In the genomic region with DNA sequence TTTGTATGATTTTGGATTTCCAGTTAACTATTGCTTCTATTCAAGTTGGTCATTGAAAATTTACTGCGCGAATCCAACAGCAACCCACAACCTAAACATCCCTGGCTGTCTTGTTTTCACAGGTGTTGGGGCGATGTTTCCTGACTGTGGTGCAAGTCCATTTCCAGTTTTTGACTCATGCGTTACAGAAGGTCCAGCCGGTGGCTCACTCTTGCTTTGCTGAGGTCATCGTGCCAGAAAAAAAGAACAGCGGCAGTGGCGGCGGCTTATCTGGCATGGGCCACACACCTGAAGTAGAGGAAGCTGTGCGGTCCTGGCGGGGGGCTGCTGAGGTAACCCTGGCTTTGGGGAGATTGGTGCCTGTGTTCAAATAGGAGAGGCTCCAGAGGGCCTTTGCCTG, we compare ENCODE assay signal across 1 cellular context.
TF ChIP-seq lines count a peak whose summit lies in the region.

No MANE protein-coding gene starts in this region.

TF ChIP-seq in K562, 482 proteins besides CTCF, POLR2A, EP300 and RAD21 (continued from another document):
- TF ChIP-seq, protein P1, sequence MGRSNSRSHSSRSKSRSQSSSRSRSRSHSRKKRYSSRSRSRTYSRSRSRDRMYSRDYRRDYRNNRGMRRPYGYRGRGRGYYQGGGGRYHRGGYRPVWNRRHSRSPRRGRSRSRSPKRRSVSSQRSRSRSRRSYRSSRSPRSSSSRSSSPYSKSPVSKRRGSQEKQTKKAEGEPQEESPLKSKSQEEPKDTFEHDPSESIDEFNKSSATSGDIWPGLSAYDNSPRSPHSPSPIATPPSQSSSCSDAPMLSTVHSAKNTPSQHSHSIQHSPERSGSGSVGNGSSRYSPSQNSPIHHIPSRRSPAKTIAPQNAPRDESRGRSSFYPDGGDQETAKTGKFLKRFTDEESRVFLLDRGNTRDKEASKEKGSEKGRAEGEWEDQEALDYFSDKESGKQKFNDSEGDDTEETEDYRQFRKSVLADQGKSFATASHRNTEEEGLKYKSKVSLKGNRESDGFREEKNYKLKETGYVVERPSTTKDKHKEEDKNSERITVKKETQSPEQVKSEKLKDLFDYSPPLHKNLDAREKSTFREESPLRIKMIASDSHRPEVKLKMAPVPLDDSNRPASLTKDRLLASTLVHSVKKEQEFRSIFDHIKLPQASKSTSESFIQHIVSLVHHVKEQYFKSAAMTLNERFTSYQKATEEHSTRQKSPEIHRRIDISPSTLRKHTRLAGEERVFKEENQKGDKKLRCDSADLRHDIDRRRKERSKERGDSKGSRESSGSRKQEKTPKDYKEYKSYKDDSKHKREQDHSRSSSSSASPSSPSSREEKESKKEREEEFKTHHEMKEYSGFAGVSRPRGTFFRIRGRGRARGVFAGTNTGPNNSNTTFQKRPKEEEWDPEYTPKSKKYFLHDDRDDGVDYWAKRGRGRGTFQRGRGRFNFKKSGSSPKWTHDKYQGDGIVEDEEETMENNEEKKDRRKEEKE (IDR thresholded peaks at IDR 0.05; ENCODE audit: borderline replicate concordance in 1 of 2, control insufficient read depth in 1 of 2, low read depth in 2 of 2, low read length in 1 of 2) = no peak
- no peak for TF ChIP-seq TBL1XR1 (IDR thresholded peaks at IDR 0.05; ENCODE audit: low read length in 2 of 2)
- no peak for TF ChIP-seq ZNF324 (CRISPR knock-in tag; IDR thresholded peaks at IDR 0.05)
- TF ChIP-seq ZKSCAN1 (IDR thresholded peaks at IDR 0.05; ENCODE audit: low read depth, low read length) = no peak
- TF ChIP-seq GABPB2 (CRISPR knock-in tag; conservative IDR thresholded peaks at IDR 0.05) = no peak
- TF ChIP-seq RBM22 (IDR thresholded peaks at IDR 0.05; ENCODE audit: low read depth, low read length, poor library complexity, severe bottlenecking) = no peak
- peak; percentile 70 for TF ChIP-seq CBFA2T3 (IDR thresholded peaks at IDR 0.05)
- no peak for TF ChIP-seq XRCC5 (IDR thresholded peaks at IDR 0.05; ENCODE audit: low read depth, low read length)
- TF ChIP-seq, protein P2, sequence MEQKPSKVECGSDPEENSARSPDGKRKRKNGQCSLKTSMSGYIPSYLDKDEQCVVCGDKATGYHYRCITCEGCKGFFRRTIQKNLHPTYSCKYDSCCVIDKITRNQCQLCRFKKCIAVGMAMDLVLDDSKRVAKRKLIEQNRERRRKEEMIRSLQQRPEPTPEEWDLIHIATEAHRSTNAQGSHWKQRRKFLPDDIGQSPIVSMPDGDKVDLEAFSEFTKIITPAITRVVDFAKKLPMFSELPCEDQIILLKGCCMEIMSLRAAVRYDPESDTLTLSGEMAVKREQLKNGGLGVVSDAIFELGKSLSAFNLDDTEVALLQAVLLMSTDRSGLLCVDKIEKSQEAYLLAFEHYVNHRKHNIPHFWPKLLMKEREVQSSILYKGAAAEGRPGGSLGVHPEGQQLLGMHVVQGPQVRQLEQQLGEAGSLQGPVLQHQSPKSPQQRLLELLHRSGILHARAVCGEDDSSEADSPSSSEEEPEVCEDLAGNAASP (IDR thresholded peaks at IDR 0.05) = no peak
- TF ChIP-seq SUPT5H (IDR thresholded peaks at IDR 0.05) = no peak
- TF ChIP-seq NFE2 (IDR thresholded peaks at IDR 0.05; ENCODE audit: low read depth) = peak; percentile 46; the same call in 1 of the 2 replicates
- TF ChIP-seq NRF1 (conservative IDR thresholded peaks at IDR 0.05 in 1 of 2, IDR thresholded peaks at IDR 0.05 in 1 of 2) = no peak; a peak in 1 of 4 replicates
- TF ChIP-seq SNIP1 (IDR thresholded peaks at IDR 0.05; ENCODE audit: low read depth) = no peak
- no peak for TF ChIP-seq ZNF143 (CRISPR knock-in tag; IDR thresholded peaks at IDR 0.05)
- no peak for TF ChIP-seq ZNF695 (CRISPR knock-in tag; IDR thresholded peaks at IDR 0.05)
- no peak for TF ChIP-seq ZNF197 (CRISPR knock-in tag; IDR thresholded peaks at IDR 0.05; ENCODE audit: low read depth)
- no peak for TF ChIP-seq LARP7 (IDR thresholded peaks at IDR 0.05)
- no peak for TF ChIP-seq HOXB6 (CRISPR knock-in tag; IDR thresholded peaks at IDR 0.05; ENCODE audit: borderline replicate concordance)
- TF ChIP-seq ZNF263 (CRISPR knock-in tag; IDR thresholded peaks at IDR 0.05; ENCODE audit: borderline replicate concordance) = no peak
- TF ChIP-seq HNRNPUL1 (IDR thresholded peaks at IDR 0.05; ENCODE audit: low read length) = no peak
- TF ChIP-seq HNRNPK (IDR thresholded peaks at IDR 0.05; ENCODE audit: low read depth, low read length, poor library complexity, severe bottlenecking) = no peak
- no peak for TF ChIP-seq KLF6 (CRISPR knock-in tag; IDR thresholded peaks at IDR 0.05; ENCODE audit: borderline replicate concordance)
- TF ChIP-seq TBP (optimal IDR thresholded peaks at IDR 0.05; ENCODE audit: low read depth, low read length) = no peak
- no peak for TF ChIP-seq ARHGAP35 (IDR thresholded peaks at IDR 0.05; ENCODE audit: partially characterized antibody)
- no peak for TF ChIP-seq BCOR (IDR thresholded peaks at IDR 0.05)
- no peak for TF ChIP-seq TFAM (CRISPR knock-in tag; conservative IDR thresholded peaks at IDR 0.05)
- no peak for TF ChIP-seq SMAD3 (CRISPR knock-in tag; conservative IDR thresholded peaks at IDR 0.05)
- no peak for TF ChIP-seq TEAD2 (tag; IDR thresholded peaks at IDR 0.05)
- TF ChIP-seq GATAD2A (IDR thresholded peaks at IDR 0.05) = 0 out of 2 replicates have a peak, but pooled peaks have one; percentile 10
